In genomic region chr3:187745201-187746058, GRCh38 we compare ENCODE assay signal across 8 cellular contexts. TPM values are rescaled to one million over a fixed set of nuclear protein-coding genes. Genes with fewer than 3 reads are reported as not detected.
A peak's percentile ranks its signal among the peaks of the same experiment; 100 is the strongest.
DNase-seq lines count a peak whose midpoint lies in the region; ATAC-seq lines count a peak whose summit lies in the region.

Gene BCL6, minus strand, starts transcription at chr3:187745468. Its CDS starts 11,775 bp downstream, at chr3:187733693.

- peak within 1 kb of the TSS; percentile 82 for H3K27ac ChIP-seq in CD4-positive, alpha-beta memory T cell (ENCODE audit: low read depth, low read length)
- H3K27ac ChIP-seq in HUES48 (ENCODE audit: low read depth, low read length): peak within 1 kb of the TSS; percentile 99
- peak within 1 kb of the TSS; percentile 95 for H3K27ac ChIP-seq in effector memory CD4-positive, alpha-beta T cell (ENCODE audit: insufficient read depth, low read length, poor library complexity, severe bottlenecking)

- no peaks in the 10 kb centered on the region for H3K27me3 Mint-ChIP-seq in CD4-positive, alpha-beta memory T cell

- H3K4me3 ChIP-seq in CD4-positive, alpha-beta memory T cell (ENCODE audit: low read length in 2 of 2): peak within 1 kb of the TSS; percentile 71 to 98
- H3K4me3 ChIP-seq in HUES48 (ENCODE audit: low read depth, low read length): peak within 1 kb of the TSS; percentile 83
- peak within 1 kb of the TSS; percentile 94 for H3K4me3 ChIP-seq in effector memory CD4-positive, alpha-beta T cell (ENCODE audit: insufficient read depth, low read depth, low read length, poor library complexity, severe bottlenecking)

- no peaks in the 10 kb centered on the region for H3K36me3 ChIP-seq in CD4-positive, alpha-beta memory T cell (ENCODE audit: insufficient read depth, low read length)
- no peaks in the 10 kb centered on the region for H3K36me3 ChIP-seq in HUES48 (ENCODE audit: control insufficient read depth, insufficient read depth, low read length)
- no peaks in the 10 kb centered on the region for H3K36me3 ChIP-seq in effector memory CD4-positive, alpha-beta T cell (ENCODE audit: control insufficient read depth, insufficient read depth, low read length)

- H3K4me1 Mint-ChIP-seq in CD4-positive, alpha-beta memory T cell: peaks cover 24 to 74% (median 52%) of the 10 kb centered on the region in 4 donors

- peak; percentile 68 for ATAC-seq in GM21390 (IDR thresholded peaks at IDR 0.05; ENCODE audit: unreplicated experiment)

- H3K27ac Mint-ChIP-seq in CD4-positive, alpha-beta memory T cell: peak within 1 kb of the TSS; percentile 99

- POLR2A ChIA-PET in CD4-positive, alpha-beta memory T cell (lab: Charles Lee; ENCODE audit: partially characterized antibody): interaction anchor here (0.5 to 4.5 kb wide), 44 partner anchors 9 to 1579 kb away, joined by 3 to 29 read pairs (median 4); partner anchors contain the start of gene LPP

- H3K4me1 ChIP-seq in CD4-positive, alpha-beta memory T cell (ENCODE audit: insufficient read depth, low read length): peaks cover 53% of the 10 kb centered on the region
- H3K4me1 ChIP-seq in HUES48 (ENCODE audit: control insufficient read depth, insufficient read depth, low read length): peaks cover 48% of the 10 kb centered on the region
- peaks cover 30% of the 10 kb centered on the region for H3K4me1 ChIP-seq in effector memory CD4-positive, alpha-beta T cell (ENCODE audit: control insufficient read depth, insufficient read depth, low read length, poor library complexity, severe bottlenecking)

- CTCF ChIA-PET in CD4-positive, alpha-beta memory T cell (lab: Charles Lee; ENCODE audit: partially characterized antibody): interaction anchor here (0.6 to 8.9 kb wide), 26 partner anchors 10 to 1403 kb away, joined by 3 to 132 read pairs (median 4); no protein-coding TSS in a partner anchor

- H3K9me3 ChIP-seq in CD4-positive, alpha-beta memory T cell (ENCODE audit: control insufficient read depth in 1 of 2, low read length in 2 of 2): no peaks in the 10 kb centered on the region
- H3K9me3 ChIP-seq in HUES48 (ENCODE audit: control insufficient read depth, insufficient read depth, low read length): no peaks in the 10 kb centered on the region
- no peaks in the 10 kb centered on the region for H3K9me3 ChIP-seq in effector memory CD4-positive, alpha-beta T cell (ENCODE audit: control insufficient read depth, low read length)

- peak within 1 kb of the TSS; percentile 95 to 99 (median 96) for H3K4me3 Mint-ChIP-seq in CD4-positive, alpha-beta memory T cell

- intact Hi-C loops in CD4-positive, alpha-beta memory T cell (cut with micrococcal nuclease): loop anchor here (1.0 to 10.0 kb wide), 6 partner anchors 32 to 739 kb away; partner anchors contain the start of gene LPP

- H3K9ac ChIP-seq in HUES48 (ENCODE audit: low read depth, low read length): peak within 1 kb of the TSS; percentile 100

- peak; percentile 92 to 95 (median 94) for DNase-seq in CD4-positive, alpha-beta memory T cell
- DNase-seq in NOMO-1 treated with dmso at 0.1 percent for 144 hours (lab: John Stamatoyannopoulos, UW; ENCODE audit: unreplicated experiment): peak; percentile 88
- peak; percentile 77 for DNase-seq in activated CD8-positive, alpha-beta memory T cell treated with anti-CD3 and anti-CD28 coated beads for 4 hours (ENCODE audit: low read depth in 2 of 2)
- DNase-seq in effector memory CD4-positive, alpha-beta T cell: peak; percentile 77 to 83 (median 80)
- peak; percentile 94 to 97 for DNase-seq in lung microvascular endothelial cell (ENCODE audit: low read depth in 2 of 2)
- peak; percentile 69 to 85 (median 77) for DNase-seq in stimulated activated CD4-positive, alpha-beta T cell treated with anti-CD3 and anti-CD28 coated beads, TNF-alpha, amount 100 ng/mL, for 24 hours (ENCODE audit: low read depth in 3 of 3)

- H3K36me3 Mint-ChIP-seq in CD4-positive, alpha-beta memory T cell: peaks cover 0 to 20% of the 10 kb centered on the region in 2 donors

- no peaks in the 10 kb centered on the region for H3K27me3 ChIP-seq in CD4-positive, alpha-beta memory T cell (ENCODE audit: insufficient read depth, low read length)
- H3K27me3 ChIP-seq in HUES48 (ENCODE audit: control insufficient read depth, insufficient read depth, low read length): peaks cover 25% of the 10 kb centered on the region
- H3K27me3 ChIP-seq in effector memory CD4-positive, alpha-beta T cell (replicated peaks; ENCODE audit: control insufficient read depth, insufficient read depth, low read length, poor library complexity, severe bottlenecking): no peaks in the 10 kb centered on the region

- no peaks in the 10 kb centered on the region for H3K9me3 Mint-ChIP-seq in CD4-positive, alpha-beta memory T cell

RNA-seq across cellular contexts. Expression of gene BCL6, which starts in this region (rescaled TPM):
- total RNA-seq in CD4-positive, alpha-beta memory T cell: 10 to 100 TPM; 31.4 to 34.8 TPM
- 1 to 10 TPM; 1.1 to 1.8 TPM for polyA plus RNA-seq in CD4-positive, alpha-beta memory T cell
- total RNA-seq in lung microvascular endothelial cell: 1.5 and 1.8 TPM in 2 replicates

Comparison
In these comparisons a context has a peak if more than half of its experiments do, and no peak if none do; other contexts are left out.
1. Peak in every context shown above with its lines: DNase-seq, ATAC-seq, H3K4me3 ChIP-seq and H3K27ac ChIP-seq.
2. RNA of gene BCL6 (total RNA-seq): 31.4 to 34.8 TPM in CD4-positive, alpha-beta memory T cell; 1.5 to 1.8 TPM in lung microvascular endothelial cell; every median in the first group is over 10 times any median in the second.